31 cellular contexts compared by ENCODE assay signal in the genomic region with DNA sequence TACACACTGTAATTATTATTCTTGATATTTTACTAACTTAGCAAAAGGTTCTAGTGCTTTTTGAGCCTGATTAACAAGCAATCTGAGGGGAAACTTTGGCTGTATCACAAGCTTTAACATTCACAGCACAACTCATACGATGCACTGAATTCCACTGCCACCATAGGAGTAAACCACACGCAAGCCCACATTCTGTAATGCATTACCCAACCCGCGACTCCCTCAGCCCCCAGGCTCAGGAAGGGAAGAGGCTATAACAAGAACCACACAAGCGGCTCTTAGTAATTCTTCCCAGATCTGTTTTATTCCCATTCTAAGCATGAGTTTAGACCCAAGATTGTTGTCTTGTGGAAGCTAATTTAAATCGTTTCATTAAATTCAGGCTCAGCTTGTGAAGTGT.
"Had no signal": no experiment of that assay in that cellular context is flagged by ENCODE, and none has a peak within 500 bp of the region (broad histone marks: within the 10 kb centered on the region; RNA-seq: fewer than 3 reads in every experiment).

No MANE protein-coding gene starts in this region.

- H3K27me3 ChIP-seq: esophagus muscularis mucosa, sigmoid colon, upper lobe of right lung had no signal

- H3K9ac ChIP-seq: parathyroid adenoma had no signal

- H3K36me3 ChIP-seq: breast epithelium, esophagus muscularis mucosa, sigmoid colon, upper lobe of right lung, WERI-Rb-1 had no signal

- H3K9me3 ChIP-seq: breast epithelium, esophagus muscularis mucosa, psoas muscle, sigmoid colon, upper lobe of right lung had no signal

- DNase-seq: activated CD4-positive, alpha-beta T cell treated with anti-CD3 and anti-CD28 coated beads for 48 hours; activated CD4-positive, alpha-beta T cell treated with anti-CD3 and anti-CD28 coated beads, Interleukin-2, amount 50 U/mL, for 48 hours; activated CD8-positive, alpha-beta memory T cell treated with anti-CD3 and anti-CD28 coated beads for 24 hours; activated effector memory CD4-positive, alpha-beta T cell treated with anti-CD3 and anti-CD28 coated beads, Interleukin-2, amount 50 U/mL, for 16 hours; activated naive CD4-positive, alpha-beta T cell treated with anti-CD3 and anti-CD28 coated beads for 36 hours; activated naive CD8-positive, alpha-beta T cell treated with anti-CD3 and anti-CD28 coated beads for 36 hours; activated T-cell treated with anti-CD3 and anti-CD28 coated beads, Interleukin-2, amount 50 U/mL, for 1 hour; amniotic stem cell; central memory CD4-positive, alpha-beta T cell; glutamatergic neuron; kidney; naive thymus-derived CD8-positive, alpha-beta T cell; occipital lobe; psoas muscle; sigmoid colon; stimulated activated CD4-positive, alpha-beta T cell treated with anti-CD3 and anti-CD28 coated beads, Interleukin-1b, Interleukin-23, amount 100 ng/mL, for 48 hours; stimulated activated CD4-positive, alpha-beta T cell treated with anti-CD3 and anti-CD28 coated beads, Interleukin-4, amount 100 ng/mL, for 4 hours; stimulated activated CD8-positive, alpha-beta memory T cell treated with anti-CD3 and anti-CD28 coated beads, Interleukin-4, amount 100 ng/mL, for 48 hours; stimulated activated naive CD8-positive, alpha-beta T cell treated with anti-CD3 and anti-CD28 coated beads, Interleukin-15, amount 100 ng/mL, for 72 hours; substantia nigra; T-helper 9 cell; upper lobe of right lung; WERI-Rb-1 had no signal

- H3K4me1 Mint-ChIP-seq: neural crest cell; stimulated activated memory B cell treated with anti-CD40 and anti-IgM and Interleukin-4, amounts not matched to agents 10 μg/mL and 1 μg/mL and 100 μg/mL, for 72 hours; stimulated activated naive CD8-positive, alpha-beta T cell treated with anti-CD3 and anti-CD28 coated beads, Interleukin-15, amount 100 ng/mL, for 72 hours had no signal

- H3K4me2 ChIP-seq: smooth muscle cell had no signal

- H3K27ac Mint-ChIP-seq: activated naive CD4-positive, alpha-beta T cell treated with anti-CD3 and anti-CD28 coated beads for 36 hours; activated naive CD8-positive, alpha-beta T cell treated with anti-CD3 and anti-CD28 coated beads for 36 hours; activated T-helper 1 cell treated with anti-CD3 and anti-CD28 coated beads, Interleukin-12 subunit alpha, Interleukin-12 subunit beta, Interleukin-2, Interleukin-4 antibody, amounts not matched to agents 30 ng/mL and 10 ng/mL and 1 ng/mL, durations not matched to agents 14 hours and 24 hours and 36 hours; naive thymus-derived CD8-positive, alpha-beta T cell; stimulated activated memory B cell treated with anti-CD40 and anti-IgM and Interleukin-4, amounts not matched to agents 10 μg/mL and 1 μg/mL and 100 μg/mL, for 72 hours; stimulated activated naive CD8-positive, alpha-beta T cell treated with anti-CD3 and anti-CD28 coated beads, Interleukin-15, amount 100 ng/mL, for 72 hours; T-helper 1 cell treated with Interleukin-12 subunit alpha and Interleukin-12 subunit beta and Interleukin-4 antibody, amounts not matched to agents 30 μg/mL and 1 μg/mL, for 36 hours had no signal

- H3K79me2 ChIP-seq: parathyroid adenoma had no signal

- H3K27me3 Mint-ChIP-seq: activated naive CD8-positive, alpha-beta T cell treated with anti-CD3 and anti-CD28 coated beads for 36 hours; naive thymus-derived CD8-positive, alpha-beta T cell; stimulated activated memory B cell treated with anti-CD40 and anti-IgM and Interleukin-4, amounts not matched to agents 10 μg/mL and 1 μg/mL and 100 μg/mL, for 72 hours; stimulated activated naive CD8-positive, alpha-beta T cell treated with anti-CD3 and anti-CD28 coated beads, Interleukin-15, amount 100 ng/mL, for 72 hours had no signal

- H3K4me1 ChIP-seq: breast epithelium, esophagus muscularis mucosa, parathyroid adenoma, psoas muscle, sigmoid colon, upper lobe of right lung had no signal

- H3K4me3 ChIP-seq: breast epithelium, esophagus muscularis mucosa, psoas muscle, sigmoid colon, smooth muscle cell, upper lobe of right lung had no signal

- H3K9me3 Mint-ChIP-seq: activated naive CD4-positive, alpha-beta T cell treated with anti-CD3 and anti-CD28 coated beads for 36 hours; activated naive CD8-positive, alpha-beta T cell treated with anti-CD3 and anti-CD28 coated beads for 36 hours; activated T-helper 1 cell treated with anti-CD3 and anti-CD28 coated beads, Interleukin-12 subunit alpha, Interleukin-12 subunit beta, Interleukin-2, Interleukin-4 antibody, amounts not matched to agents 30 ng/mL and 10 ng/mL and 1 ng/mL, durations not matched to agents 14 hours and 24 hours and 36 hours; stimulated activated naive CD8-positive, alpha-beta T cell treated with anti-CD3 and anti-CD28 coated beads, Interleukin-15, amount 100 ng/mL, for 72 hours had no signal

- H3K4me3 Mint-ChIP-seq: activated naive CD4-positive, alpha-beta T cell treated with anti-CD3 and anti-CD28 coated beads for 36 hours; activated naive CD8-positive, alpha-beta T cell treated with anti-CD3 and anti-CD28 coated beads for 36 hours; activated T-helper 1 cell treated with anti-CD3 and anti-CD28 coated beads, Interleukin-12 subunit alpha, Interleukin-12 subunit beta, Interleukin-2, Interleukin-4 antibody, amounts not matched to agents 30 ng/mL and 10 ng/mL and 1 ng/mL, durations not matched to agents 14 hours and 24 hours and 36 hours; naive thymus-derived CD8-positive, alpha-beta T cell; neural crest cell; stimulated activated memory B cell treated with anti-CD40 and anti-IgM and Interleukin-4, amounts not matched to agents 10 μg/mL and 1 μg/mL and 100 μg/mL, for 72 hours; stimulated activated naive CD8-positive, alpha-beta T cell treated with anti-CD3 and anti-CD28 coated beads, Interleukin-15, amount 100 ng/mL, for 72 hours; T-helper 1 cell treated with Interleukin-12 subunit alpha and Interleukin-12 subunit beta and Interleukin-4 antibody, amounts not matched to agents 30 μg/mL and 1 μg/mL, for 36 hours had no signal

- H3K36me3 Mint-ChIP-seq: activated naive CD8-positive, alpha-beta T cell treated with anti-CD3 and anti-CD28 coated beads for 36 hours; stimulated activated memory B cell treated with anti-CD40 and anti-IgM and Interleukin-4, amounts not matched to agents 10 μg/mL and 1 μg/mL and 100 μg/mL, for 72 hours had no signal

- H3K27ac ChIP-seq: breast epithelium, esophagus muscularis mucosa, parathyroid adenoma, psoas muscle, sigmoid colon, upper lobe of right lung, WERI-Rb-1 had no signal

- H2AFZ ChIP-seq: parathyroid adenoma had no signal
